10 cellular contexts compared by ENCODE assay signal in genomic region chr3:5021571-5022092, GRCh38. TPM values are rescaled to one million over a fixed set of nuclear protein-coding genes. Genes with fewer than 3 reads are reported as not detected.
A peak's percentile ranks its signal among the peaks of the same experiment; 100 is the strongest.
DNase-seq lines count a peak whose midpoint lies in the region; ATAC-seq, FAIRE-seq and TF ChIP-seq lines count a peak whose summit lies in the region.
"Had no signal": no experiment of that assay in that cellular context is flagged by ENCODE, and none has a peak within 500 bp of the region (broad histone marks: within the 10 kb centered on the region; RNA-seq: fewer than 3 reads in every experiment).

No MANE protein-coding gene starts in this region.

- H3K4me2 ChIP-seq in HepG2 (ENCODE audit: low read depth, low read length) = no peak overlapping the region

- no peak for TF ChIP-seq POLR2A in HepG2 (IDR thresholded peaks at IDR 0.05; ENCODE audit: insufficient read depth in 1 of 2, low read depth in 2 of 2, low read length in 2 of 2)
- TF ChIP-seq POLR2A in right lobe of liver (IDR thresholded peaks at IDR 0.05) = no peak

- intact Hi-C loops in HepG2 (cut with micrococcal nuclease; ENCODE audit: unreplicated experiment) = no loop called here
- intact Hi-C loops in right lobe of liver (cut with DNase I) = no loop called here

- no peaks in the 10 kb centered on the region for H3K9me3 Mint-ChIP-seq in mesothelial cell of epicardium

- peaks cover 59% of the 10 kb centered on the region for H3K4me1 ChIP-seq in HepG2 (ENCODE audit: insufficient read depth, low read length)
- H3K4me1 ChIP-seq in right lobe of liver = no peaks in the 10 kb centered on the region
- H3K4me1 ChIP-seq in urinary bladder (ENCODE audit: insufficient read depth) = peaks cover 2% of the 10 kb centered on the region

- peak; percentile 25 for DNase-seq in HepG2 (ENCODE audit: low spot score)
- DNase-seq in right lobe of liver = no peak
- peak; percentile 64 to 65 for DNase-seq in activated T-cell treated with anti-CD3 and anti-CD28 coated beads, Interleukin-2, amount 50 U/mL, for 48 hours
- peak; percentile 47 for DNase-seq in glomerular endothelial cell (ENCODE audit: extremely low read depth, low read depth, low spot score)
- DNase-seq in GM10248 (ENCODE audit: extremely low spot score) = no peak
- no peak for DNase-seq in mesothelial cell of epicardium (ENCODE audit: low spot score in 2 of 2, unreplicated experiment in 2 of 2)
- DNase-seq: tibial artery had no signal

- H3K36me3 Mint-ChIP-seq in mesothelial cell of epicardium = no peaks in the 10 kb centered on the region

- H3K27ac Mint-ChIP-seq in mesothelial cell of epicardium = no peak overlapping the region

- H3K9me3 ChIP-seq in HepG2 (ENCODE audit: low read length) = no peaks in the 10 kb centered on the region
- no peaks in the 10 kb centered on the region for H3K9me3 ChIP-seq in right lobe of liver
- H3K9me3 ChIP-seq: tibial artery had no signal

- no peak overlapping the region for H3K27ac ChIP-seq in HepG2 (ENCODE audit: extremely low read length, insufficient read depth, low read length)
- H3K27ac ChIP-seq in right lobe of liver = no peak overlapping the region
- peak overlapping the region; percentile 38 for H3K27ac ChIP-seq in urinary bladder (ENCODE audit: low read depth)
- H3K27ac ChIP-seq: HL-60 had no signal

- no peak for TF ChIP-seq RAD21 in HepG2 (CRISPR knock-in tag; IDR thresholded peaks at IDR 0.05)

- H3K4me3 ChIP-seq in HepG2 (replicated peaks in 1 of 3; ENCODE audit: insufficient read depth in 1 of 3, low read depth in 2 of 3, low read length in 3 of 3) (no peak overlapping the region), right lobe of liver (no peak overlapping the region), urinary bladder (ENCODE audit: low read depth, low read length) (no peak overlapping the region)
- H3K4me3 ChIP-seq: tibial artery had no signal

- WGBS in HepG2 (ENCODE audit: low lambda C conversion rate) = 65% methylated on average over 8 of the region's 8 CpGs
- whole genome bisulfite sequencing in right lobe of liver (ENCODE audit: insufficient coverage, low coverage, low lambda C conversion rate, missing lambda C conversion rate) = 92% methylated on average over 8 of the region's 8 CpGs
- 93% methylated on average over 8 of the region's 8 CpGs for WGBS in urinary bladder

- H3K9ac ChIP-seq in HepG2 (ENCODE audit: insufficient read depth, low read depth, low read length) = no peak overlapping the region

- BruUV-seq in HepG2 (replicated peaks; lab: Mats Ljungman, UMichigan) = no TSS peak

- no peaks in the 10 kb centered on the region; a peak in 1 of 5 replicates for H3K27me3 ChIP-seq in HepG2 (ENCODE audit: control insufficient read depth in 1 of 2, insufficient read depth in 2 of 2, low read length in 2 of 2)
- H3K27me3 ChIP-seq in right lobe of liver = no peaks in the 10 kb centered on the region
- H3K27me3 ChIP-seq: tibial artery had no signal

- in situ Hi-C loops in HepG2 (cut with HindIII; ENCODE audit: extremely low pct_ligation_motif_present, low pct_unique_long_range_greater_than_20kb) = no loop called here

- H3K27me3 Mint-ChIP-seq in mesothelial cell of epicardium (ENCODE audit: low read depth) = no peaks in the 10 kb centered on the region

- H3K4me1 Mint-ChIP-seq in mesothelial cell of epicardium = peaks cover 22% of the 10 kb centered on the region

- H3K79me2 ChIP-seq in HepG2 (ENCODE audit: insufficient read depth, low read length) = no peaks in the 10 kb centered on the region

- CTCF ChIA-PET in HepG2 (lab: Yijun Ruan, JAX; ENCODE audit: low intra/inter-chr PET ratio, low total read pairs) (no interaction called here), GM10248 (lab: Yijun Ruan, JAX) (interaction anchor here (0.7 to 4.4 kb wide), 17 partner anchors 10 to 310 kb away, joined by 3 to 40 read pairs (median 5); partner anchors contain the start of gene BHLHE40)

- TF ChIP-seq CTCF in HepG2 (CRISPR knock-in tag; IDR thresholded peaks at IDR 0.05) (no peak), right lobe of liver (IDR thresholded peaks at IDR 0.05) (no peak), GM10248 (IDR thresholded peaks at IDR 0.05; ENCODE audit: control extremely low read depth, extremely low read depth, low read depth, missing control alignments) (no peak), mesothelial cell of epicardium (IDR thresholded peaks at IDR 0.05; ENCODE audit: unreplicated experiment) (no peak)

- no peaks in the 10 kb centered on the region for H4K20me1 ChIP-seq in HepG2 (ENCODE audit: insufficient read depth, low read length)

- H2AFZ ChIP-seq in HepG2 (ENCODE audit: low read length) = no peak overlapping the region

- TF ChIP-seq EP300 in HepG2 (IDR thresholded peaks at IDR 0.05; ENCODE audit: low read depth in 2 of 2, low read length in 2 of 2) (no peak), HepG2 (CRISPR knock-in tag; IDR thresholded peaks at IDR 0.05; ENCODE audit: borderline replicate concordance) (no peak)

- no peak for ATAC-seq in HepG2
- no peak for ATAC-seq in right lobe of liver
- ATAC-seq in HG03025 (IDR thresholded peaks at IDR 0.05; ENCODE audit: low FRiP score, unreplicated experiment) = no peak

- no peak for FAIRE-seq in HepG2 (lab: Jason Lieb, UNC)

- POLR2A ChIA-PET in HepG2 (lab: Yijun Ruan, JAX) = interaction anchor here (1.2 kb wide), 1 partner anchor 43 kb away, joined by 3 read pairs; the partner anchor contains the start of gene BHLHE40
- POLR2A ChIA-PET in GM10248 (lab: Yijun Ruan, JAX) = interaction anchor here (1.4 to 3.0 kb wide), 4 partner anchors 14 to 43 kb away, joined by 5 to 9 read pairs (median 6); partner anchors contain the start of gene BHLHE40

- H3K36me3 ChIP-seq in HepG2 (replicated peaks in 1 of 2; ENCODE audit: control insufficient read depth in 1 of 2, insufficient read depth in 2 of 2, low read length in 2 of 2) (no peaks in the 10 kb centered on the region), right lobe of liver (no peaks in the 10 kb centered on the region), urinary bladder (ENCODE audit: insufficient read depth) (no peaks in the 10 kb centered on the region)
- H3K36me3 ChIP-seq: tibial artery had no signal

- H3K4me3 Mint-ChIP-seq in mesothelial cell of epicardium = no peak overlapping the region

TF ChIP-seq in HepG2, 621 proteins besides CTCF, POLR2A, EP300 and RAD21:
- TF ChIP-seq ZNF281 (CRISPR knock-in tag; IDR thresholded peaks at IDR 0.05; ENCODE audit: borderline replicate concordance) = no peak
- TF ChIP-seq SAP130 (CRISPR knock-in tag; IDR thresholded peaks at IDR 0.05; ENCODE audit: low read depth) = 0 out of 2 replicates have a peak, but pooled peaks have one; percentile 1
- peak; percentile 16; the same call in 1 of the 2 replicates for TF ChIP-seq FOSL2 (CRISPR knock-in tag; IDR thresholded peaks at IDR 0.05)

RNA-seq across cellular contexts. Expression of gene BHLHE40, which starts 42.4 kb away (rescaled TPM):
- 1.8 and 2.6 TPM in 2 replicates for total RNA-seq in HepG2 (2016; rRNA removed; fragmentation: Illumina TruSeq; extraction: Trizol)
- total RNA-seq in HepG2 (2016; cell fraction: cytosol; rRNA removed; fragmentation: Illumina TruSeq; extraction: Trizol; ENCODE audit: low read depth) = 0.44 and 0.61 TPM in 2 replicates
- 2.3 and 2.7 TPM in 2 replicates for total RNA-seq in HepG2 (2016; cell fraction: insoluble cytoplasmic fraction; rRNA removed; fragmentation: Illumina TruSeq; extraction: Trizol)
- 1.5 TPM in 2 replicates for total RNA-seq in HepG2 (2016; cell fraction: membrane; rRNA removed; fragmentation: Illumina TruSeq; extraction: Trizol)
- 3.0 and 4.3 TPM in 2 replicates for total RNA-seq in HepG2 (2016; cell fraction: nucleus; rRNA removed; fragmentation: Illumina TruSeq; extraction: Trizol)
- polyA plus RNA-seq in HepG2 (2011; rRNA removed) = 51.0 and 60.0 TPM in 2 replicates
- 29.3 and 36.0 TPM in 2 replicates for polyA plus RNA-seq in HepG2 (2011; cell fraction: cytosol; rRNA removed)
- polyA plus RNA-seq in HepG2 (2011; cell fraction: nucleus; rRNA removed) = 35.5 and 51.8 TPM in 2 replicates
- polyA plus RNA-seq in HepG2 (2012) = 145 and 159 TPM in 2 replicates
- polyA plus RNA-seq in HepG2 (2016; cell fraction: cytosol; fragmentation: Illumina TruSeq; extraction: Trizol; ENCODE audit: low read depth) = 0.21 and 0.42 TPM in 2 replicates
- polyA plus RNA-seq in HepG2 (2016; cell fraction: insoluble cytoplasmic fraction; fragmentation: Illumina TruSeq; extraction: Trizol; ENCODE audit: low read depth) = 3.5 and 4.1 TPM in 2 replicates
- 0.93 and 1.1 TPM in 2 replicates for polyA plus RNA-seq in HepG2 (2016; cell fraction: membrane; fragmentation: Illumina TruSeq; extraction: Trizol; ENCODE audit: low read depth)
- 5.9 and 7.0 TPM in 2 replicates for polyA plus RNA-seq in HepG2 (2016; cell fraction: nucleus; fragmentation: Illumina TruSeq; extraction: Trizol; ENCODE audit: insufficient read depth, low read depth)
- 17.6 and 68.5 TPM in 2 replicates for polyA minus RNA-seq in HepG2 (2011; rRNA and poly(A)+ RNA removed; ENCODE audit: low replicate concordance)
- polyA minus RNA-seq in HepG2 (2011; cell fraction: cytosol; rRNA and poly(A)+ RNA removed) = 59.1 and 63.2 TPM in 2 replicates
- polyA minus RNA-seq in HepG2 (2011; cell fraction: nucleus; rRNA and poly(A)+ RNA removed) = 23.0 and 31.6 TPM in 2 replicates
- 100 to 1,000 TPM in 1 of 6 experiments, 10 to 100 TPM in 5; 19.0 to 170 (median 57.7) TPM for total RNA-seq in right lobe of liver
- total RNA-seq in glomerular endothelial cell = 50.3 and 74.4 TPM in 2 replicates
- total RNA-seq in urinary bladder = 35.7 TPM
- polyA plus RNA-seq in urinary bladder = 57.4 TPM
- 31.9 to 37.6 TPM (median 35.4 TPM) in 3 replicates for total RNA-seq in mesothelial cell of epicardium

Comparison
In these comparisons a context has a peak if more than half of its experiments do, and no peak if none do; other contexts are left out.
1. DNase-seq: peak in HepG2 (single experiment), activated T-cell treated with anti-CD3 and anti-CD28 coated beads, Interleukin-2, amount 50 U/mL, for 48 hours (2 of 2) and glomerular endothelial cell (single experiment); none in right lobe of liver (0 of 3), GM10248 (single experiment) and mesothelial cell of epicardium (0 of 2).